In the genomic region with DNA sequence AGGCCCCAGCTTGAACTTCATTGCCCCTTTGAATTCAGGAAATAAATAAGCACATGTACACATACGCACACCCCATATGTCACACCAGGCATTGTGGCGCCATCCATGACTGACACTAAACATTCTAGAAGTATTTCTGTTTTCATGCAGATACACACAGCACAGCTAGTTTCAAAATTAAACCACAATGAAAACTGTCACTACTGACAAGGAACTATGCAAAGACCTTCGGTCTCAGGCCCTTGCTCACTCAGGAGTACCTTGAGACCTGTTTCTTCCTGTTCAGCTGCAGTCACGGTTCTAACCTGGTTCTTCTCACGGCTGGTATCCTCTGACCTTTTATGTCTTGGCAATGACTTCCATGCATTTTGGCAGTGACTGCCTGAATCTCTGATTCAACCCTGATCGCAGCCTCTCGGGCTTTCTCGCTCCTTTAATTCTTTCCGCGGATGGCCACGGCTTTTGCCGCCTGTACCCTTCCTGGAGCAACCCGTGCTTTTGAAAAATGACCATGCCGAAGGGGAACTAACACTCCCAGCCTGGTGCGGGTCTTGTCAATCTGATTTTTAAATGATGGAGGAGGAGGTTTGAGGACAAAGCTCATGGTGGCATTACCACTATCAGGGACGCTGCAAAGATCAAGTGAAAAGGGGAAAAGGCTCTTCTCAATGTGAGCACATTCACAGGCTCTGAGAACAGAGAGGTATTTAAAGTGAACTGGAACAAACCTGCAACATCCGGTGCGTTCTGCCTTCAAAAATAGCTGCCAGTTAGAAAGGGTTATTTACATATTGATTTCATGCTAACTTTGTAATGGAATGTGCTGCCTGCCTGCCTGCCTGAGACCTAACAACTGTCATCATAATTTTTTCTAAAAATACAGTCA, we compare ENCODE assay signal across 8 cellular contexts.
DNase-seq lines count a peak whose midpoint lies in the region; ATAC-seq and TF ChIP-seq lines count a peak whose summit lies in the region.

No MANE protein-coding gene starts in this region.

- H3K9me3 ChIP-seq in OCI-LY1 (ENCODE audit: low read length) (no peaks in the 10 kb centered on the region), neural cell (ENCODE audit: low read length) (peaks cover 10% of the 10 kb centered on the region), Caco-2 (no peaks in the 10 kb centered on the region)

- H3K27ac ChIP-seq in OCI-LY1 (ENCODE audit: low read depth, low read length, poor library complexity, severe bottlenecking) (peak overlapping the region; percentile 95), neural cell (ENCODE audit: low read length) (peak overlapping the region; percentile 90)

- peak; percentile 32 for TF ChIP-seq EP300 in neural cell (conservative IDR thresholded peaks at IDR 0.05; ENCODE audit: poor library complexity, severe bottlenecking)

- H3K9ac ChIP-seq in OCI-LY1 (ENCODE audit: low read length), result peak overlapping the region; percentile 61
- peak overlapping the region; percentile 61 for H3K9ac ChIP-seq in neural cell (ENCODE audit: low read length)

- H3K4me2 ChIP-seq in OCI-LY1 (ENCODE audit: low read length), result peak overlapping the region; percentile 70
- peak overlapping the region; percentile 65 for H3K4me2 ChIP-seq in neural cell (ENCODE audit: low read length)

- H2AFZ ChIP-seq in OCI-LY1 (ENCODE audit: low read length), result no peak overlapping the region
- H2AFZ ChIP-seq in neural cell (ENCODE audit: low read depth, low read length), result no peak overlapping the region

- ATAC-seq in GM18867 (IDR thresholded peaks at IDR 0.05; ENCODE audit: unreplicated experiment), result peak; percentile 88
- peak; percentile 81 for ATAC-seq in HG02588 (IDR thresholded peaks at IDR 0.05; ENCODE audit: unreplicated experiment)
- no peak for ATAC-seq in activated CD8-positive, alpha-beta memory T cell treated with anti-CD3 and anti-CD28 coated beads, Interleukin-2, amount 10 ng/mL, durations not matched to agents 7 days and 5 days

- H3K36me3 Mint-ChIP-seq in activated CD8-positive, alpha-beta memory T cell treated with anti-CD3 and anti-CD28 coated beads, Interleukin-2, amount 10 ng/mL, durations not matched to agents 7 days and 5 days, result no peaks in the 10 kb centered on the region
- no peaks in the 10 kb centered on the region for H3K36me3 Mint-ChIP-seq in Caco-2 (ENCODE audit: insufficient read depth, unreplicated experiment)

- POLR2A ChIA-PET in Caco-2 (lab: Charles Lee), result no interaction called here

- DNase-seq in NCI-H1436 treated with DMSO at 0.1 percent for 48 hours (lab: John Stamatoyannopoulos, UW) (no peak), SK-N-DZ (ENCODE audit: low spot score) (no peak), Caco-2 (no peak)
- no peak for DNase-seq in activated CD8-positive, alpha-beta memory T cell treated with anti-CD3 and anti-CD28 coated beads, Interleukin-2, amount 10 ng/mL, durations not matched to agents 7 days and 5 days

- peaks cover 2% of the 10 kb centered on the region for H3K9me3 Mint-ChIP-seq in activated CD8-positive, alpha-beta memory T cell treated with anti-CD3 and anti-CD28 coated beads, Interleukin-2, amount 10 ng/mL, durations not matched to agents 7 days and 5 days (ENCODE audit: low read depth)
- H3K9me3 Mint-ChIP-seq in Caco-2 (ENCODE audit: unreplicated experiment), result no peaks in the 10 kb centered on the region

- no peak overlapping the region for H3K27ac Mint-ChIP-seq in activated CD8-positive, alpha-beta memory T cell treated with anti-CD3 and anti-CD28 coated beads, Interleukin-2, amount 10 ng/mL, durations not matched to agents 7 days and 5 days
- H3K27ac Mint-ChIP-seq in Caco-2 (ENCODE audit: unreplicated experiment), result no peak overlapping the region

- BruUV-seq in Caco-2 (replicated peaks; lab: Mats Ljungman, UMichigan), result no TSS peak

- intact Hi-C loops in Caco-2 (cut with micrococcal nuclease; ENCODE audit: unreplicated experiment), result no loop called here

- H3K4me1 ChIP-seq in OCI-LY1 (ENCODE audit: insufficient read depth, low read length, severe bottlenecking) (peaks cover 33% of the 10 kb centered on the region), Caco-2 (no peaks in the 10 kb centered on the region)

- H3K4me3 ChIP-seq in OCI-LY1 (ENCODE audit: low read depth, low read length, poor library complexity, severe bottlenecking) (peak overlapping the region; percentile 47), neural cell (ENCODE audit: low read length) (peak overlapping the region; percentile 58), Caco-2 (ENCODE audit: low read depth, low read length) (no peak overlapping the region)

- H3K79me2 ChIP-seq in OCI-LY1 (ENCODE audit: insufficient read depth, low read length) (no peaks in the 10 kb centered on the region), neural cell (replicated peaks; ENCODE audit: insufficient read depth, low read length) (no peaks in the 10 kb centered on the region)

- H3K27me3 ChIP-seq in OCI-LY1 (ENCODE audit: insufficient read depth, low read length) (no peaks in the 10 kb centered on the region), neural cell (ENCODE audit: insufficient read depth, low read depth, low read length) (peaks cover 32% of the 10 kb centered on the region), Caco-2 (replicated peaks; ENCODE audit: control insufficient read depth, insufficient read depth, low read length) (no peaks in the 10 kb centered on the region)

- H3F3A ChIP-seq in OCI-LY1 (ENCODE audit: insufficient read depth, low read length) (no peaks in the 10 kb centered on the region), neural cell (ENCODE audit: insufficient read depth, low read length, poor library complexity, severe bottlenecking) (peaks cover 12% of the 10 kb centered on the region)

- H3K4me3 Mint-ChIP-seq in activated CD8-positive, alpha-beta memory T cell treated with anti-CD3 and anti-CD28 coated beads, Interleukin-2, amount 10 ng/mL, durations not matched to agents 7 days and 5 days, result no peak overlapping the region
- H3K4me3 Mint-ChIP-seq in Caco-2 (ENCODE audit: unreplicated experiment), result no peak overlapping the region

- H4K20me1 ChIP-seq in OCI-LY1 (ENCODE audit: insufficient read depth, low read length) (no peaks in the 10 kb centered on the region), neural cell (ENCODE audit: insufficient read depth) (no peaks in the 10 kb centered on the region)

- TF ChIP-seq RAD21 in neural cell (conservative IDR thresholded peaks at IDR 0.05), result no peak

- H3K36me3 ChIP-seq in OCI-LY1 (ENCODE audit: insufficient read depth, low read length) (no peaks in the 10 kb centered on the region; the same call in 1 of the 2 replicates), neural cell (ENCODE audit: insufficient read depth, low read length) (no peaks in the 10 kb centered on the region), Caco-2 (ENCODE audit: control insufficient read depth, insufficient read depth, low read length) (no peaks in the 10 kb centered on the region)

- TF ChIP-seq CTCF in OCI-LY1 (IDR thresholded peaks at IDR 0.05; ENCODE audit: low read length) (no peak), neural cell (IDR thresholded peaks at IDR 0.05; ENCODE audit: poor library complexity, severe bottlenecking) (no peak), Caco-2 (IDR thresholded peaks at IDR 0.05; ENCODE audit: insufficient read depth in 1 of 2, low read depth in 1 of 2, low read length in 1 of 2, severe bottlenecking in 1 of 2, unreplicated experiment in 1 of 2) (no peak)

- CTCF ChIA-PET in activated CD8-positive, alpha-beta memory T cell treated with anti-CD3 and anti-CD28 coated beads, Interleukin-2, amount 10 ng/mL, durations not matched to agents 7 days and 5 days (lab: Charles Lee), result no interaction called here
- CTCF ChIA-PET in Caco-2 (lab: Charles Lee), result no interaction called here

- H3K27me3 Mint-ChIP-seq in activated CD8-positive, alpha-beta memory T cell treated with anti-CD3 and anti-CD28 coated beads, Interleukin-2, amount 10 ng/mL, durations not matched to agents 7 days and 5 days, result peaks cover 74% of the 10 kb centered on the region
- peaks cover 5% of the 10 kb centered on the region for H3K27me3 Mint-ChIP-seq in Caco-2 (ENCODE audit: insufficient read depth, unreplicated experiment)

- H3K4me1 Mint-ChIP-seq in activated CD8-positive, alpha-beta memory T cell treated with anti-CD3 and anti-CD28 coated beads, Interleukin-2, amount 10 ng/mL, durations not matched to agents 7 days and 5 days, result peaks cover 4% of the 10 kb centered on the region
- H3K4me1 Mint-ChIP-seq in Caco-2 (ENCODE audit: low read depth, unreplicated experiment), result no peaks in the 10 kb centered on the region

- H3K9me2 ChIP-seq in OCI-LY1 (ENCODE audit: low read depth, low read length) (no peaks in the 10 kb centered on the region), neural cell (ENCODE audit: insufficient read depth, low read length) (no peaks in the 10 kb centered on the region)

TF ChIP-seq in neural cell, 6 proteins besides CTCF, POLR2A, EP300 and RAD21:
- peak; percentile 35 for TF ChIP-seq POLR2AphosphoS5 (IDR thresholded peaks at IDR 0.05)
- no peak for TF ChIP-seq TAF1 (IDR thresholded peaks at IDR 0.05; ENCODE audit: low read depth)
- TF ChIP-seq EZH2 (IDR thresholded peaks at IDR 0.05; ENCODE audit: borderline replicate concordance, insufficient read depth, low read length, poor library complexity, severe bottlenecking), result no peak
